ENCODE assay signal across 10 cellular contexts in genomic region chr1:40232444-40232843, GRCh38. TPM values are rescaled to one million over a fixed set of nuclear protein-coding genes. Genes with fewer than 3 reads are reported as not detected.
A peak's percentile ranks its signal among the peaks of the same experiment; 100 is the strongest.
DNase-seq lines count a peak whose midpoint lies in the region; ATAC-seq and TF ChIP-seq lines count a peak whose summit lies in the region.
"Had no signal": no experiment of that assay in that cellular context is flagged by ENCODE, and none has a peak within 500 bp of the region (broad histone marks: within the 10 kb centered on the region; RNA-seq: fewer than 3 reads in every experiment).

No MANE protein-coding gene starts in this region.

- no peak overlapping the region for H3K4me3 ChIP-seq in lower leg skin (ENCODE audit: low read depth, poor library complexity, severe bottlenecking)

- H3K36me3 Mint-ChIP-seq in activated CD4-positive, alpha-beta memory T cell treated with anti-CD3 and anti-CD28 coated beads, Interleukin-2, amount 10 ng/mL, durations not matched to agents 7 days and 5 days (ENCODE audit: low read depth): peaks cover 71% of the 10 kb centered on the region

- intact Hi-C loops in lower leg skin (cut with DNase I; ENCODE audit: low total_unique reads): no loop called here

- no peak for TF ChIP-seq CTCF in lower leg skin (IDR thresholded peaks at IDR 0.05)

- POLR2A ChIA-PET in activated CD4-positive, alpha-beta memory T cell treated with anti-CD3 and anti-CD28 coated beads, Interleukin-2, amount 10 ng/mL, durations not matched to agents 7 days and 5 days (lab: Charles Lee): interaction anchor here (1.6 to 4.1 kb wide), 3 partner anchors 9 to 25 kb away, joined by 4 to 37 read pairs (median 16); partner anchors contain the start of gene ZMPSTE24
- POLR2A ChIA-PET in HEK293T (lab: Yijun Ruan, JAX): no interaction called here

- peak; percentile 83 for ATAC-seq in HG03159 (IDR thresholded peaks at IDR 0.05; ENCODE audit: unreplicated experiment)

- peak; percentile 89 for DNase-seq in DMS 273 (lab: John Stamatoyannopoulos, UW; ENCODE audit: unreplicated experiment)
- DNase-seq in DMS 273 treated with DMSO at 0.1 percent for 48 hours (lab: John Stamatoyannopoulos, UW): no peak
- peak; percentile 77 for DNase-seq in activated CD4-positive, alpha-beta memory T cell treated with anti-CD3 and anti-CD28 coated beads, Interleukin-2, amount 10 ng/mL, durations not matched to agents 7 days and 5 days
- peak; percentile 30 for DNase-seq in stimulated activated CD8-positive, alpha-beta memory T cell treated with anti-CD3 and anti-CD28 coated beads, Interleukin-4, amount 100 ng/mL, for 24 hours (ENCODE audit: low read depth)
- DNase-seq in NCI-H1436 treated with DMSO at 0.1 percent for 48 hours (lab: John Stamatoyannopoulos, UW): no peak
- DNase-seq in lower leg skin (ENCODE audit: low spot score in 2 of 2): no peak
- DNase-seq in HEK293T (ENCODE audit: extremely low spot score): no peak
- DNase-seq: NCI-H510A had no signal

- H3K27me3 Mint-ChIP-seq in activated CD4-positive, alpha-beta memory T cell treated with anti-CD3 and anti-CD28 coated beads, Interleukin-2, amount 10 ng/mL, durations not matched to agents 7 days and 5 days: no peaks in the 10 kb centered on the region

- CTCF ChIA-PET in activated CD4-positive, alpha-beta memory T cell treated with anti-CD3 and anti-CD28 coated beads, Interleukin-2, amount 10 ng/mL, durations not matched to agents 7 days and 5 days (lab: Charles Lee): interaction anchor here (0.8 to 1.4 kb wide), 6 partner anchors 8 to 106 kb away, joined by 3 to 4 read pairs (median 3); no protein-coding TSS in a partner anchor
- CTCF ChIA-PET in HEK293T (lab: Yijun Ruan, JAX): no interaction called here

- H3K4me1 Mint-ChIP-seq in activated CD4-positive, alpha-beta memory T cell treated with anti-CD3 and anti-CD28 coated beads, Interleukin-2, amount 10 ng/mL, durations not matched to agents 7 days and 5 days: peaks cover 41% of the 10 kb centered on the region

- 89% methylated on average over 4 of the region's 4 CpGs for WGBS in lower leg skin, 2 donors

- TF ChIP-seq POLR2A in lower leg skin (IDR thresholded peaks at IDR 0.05): no peak

- no peaks in the 10 kb centered on the region for H3K9me3 Mint-ChIP-seq in activated CD4-positive, alpha-beta memory T cell treated with anti-CD3 and anti-CD28 coated beads, Interleukin-2, amount 10 ng/mL, durations not matched to agents 7 days and 5 days

- H3K4me3 Mint-ChIP-seq in activated CD4-positive, alpha-beta memory T cell treated with anti-CD3 and anti-CD28 coated beads, Interleukin-2, amount 10 ng/mL, durations not matched to agents 7 days and 5 days: no peak overlapping the region

- H3K27ac Mint-ChIP-seq in activated CD4-positive, alpha-beta memory T cell treated with anti-CD3 and anti-CD28 coated beads, Interleukin-2, amount 10 ng/mL, durations not matched to agents 7 days and 5 days: peak overlapping the region; percentile 42

TF ChIP-seq in HEK293T, 16 proteins besides CTCF, POLR2A, EP300 and RAD21:
- TF ChIP-seq FOXA1 (IDR thresholded peaks at IDR 0.05) (no peak), FOXK2 (IDR thresholded peaks at IDR 0.05) (no peak), FOXM1 (IDR thresholded peaks at IDR 0.05; ENCODE audit: borderline replicate concordance) (no peak)

RNA-seq across cellular contexts. Expression of gene TMCO2, which starts 15.3 kb away (rescaled TPM):
- total RNA-seq in activated CD4-positive, alpha-beta memory T cell treated with anti-CD3 and anti-CD28 coated beads, Interleukin-2, amount 10 ng/mL, durations not matched to agents 7 days and 5 days: not detected
- total RNA-seq in lower leg skin: not detected
- total RNA-seq: fibroblast of villous mesenchyme had no signal

RNA-seq across cellular contexts. Expression of gene ZMPSTE24, which starts 25.6 kb away (rescaled TPM):
- 10 to 100 TPM; 23.8 to 25.4 TPM for total RNA-seq in activated CD4-positive, alpha-beta memory T cell treated with anti-CD3 and anti-CD28 coated beads, Interleukin-2, amount 10 ng/mL, durations not matched to agents 7 days and 5 days
- total RNA-seq in lower leg skin: 10 to 100 TPM; 14.9 to 29.8 (median 27.4) TPM

Comparison
In these comparisons a context has a peak if more than half of its experiments do, and no peak if none do; other contexts are left out.
1. DNase-seq: peak in DMS 273 (single experiment), activated CD4-positive, alpha-beta memory T cell treated with anti-CD3 and anti-CD28 coated beads, Interleukin-2, amount 10 ng/mL, durations not matched to agents 7 days and 5 days (single experiment) and stimulated activated CD8-positive, alpha-beta memory T cell treated with anti-CD3 and anti-CD28 coated beads, Interleukin-4, amount 100 ng/mL, for 24 hours (single experiment); none in DMS 273 treated with DMSO at 0.1 percent for 48 hours (single experiment), NCI-H1436 treated with DMSO at 0.1 percent for 48 hours (single experiment), lower leg skin (0 of 2) and HEK293T (single experiment).